17 cellular contexts compared by ENCODE assay signal in the genomic region with DNA sequence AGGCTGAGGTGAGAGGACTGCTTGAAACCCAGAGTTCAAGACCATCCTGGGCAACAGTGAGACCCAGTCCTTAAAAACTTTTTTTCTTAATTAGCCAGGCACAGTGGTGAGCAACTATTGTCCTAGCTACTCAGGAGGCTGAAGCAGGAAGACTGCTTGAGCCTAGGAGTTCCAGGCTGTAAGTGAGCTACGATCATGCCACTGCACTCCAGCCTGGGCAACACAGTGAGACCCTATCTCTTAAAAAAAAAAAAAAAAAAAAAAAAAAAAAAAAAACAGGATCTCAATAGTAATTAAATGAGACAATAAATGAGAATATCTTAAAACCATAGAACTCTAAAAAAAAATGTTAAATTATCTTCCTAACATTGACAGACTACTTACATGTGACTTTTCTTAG. TPM values are rescaled to one million over a fixed set of nuclear protein-coding genes. Genes with fewer than 3 reads are reported as not detected.
DNase-seq lines count a peak whose midpoint lies in the region; ATAC-seq and TF ChIP-seq lines count a peak whose summit lies in the region.
"Had no signal": no experiment of that assay in that cellular context is flagged by ENCODE, and none has a peak within 500 bp of the region (broad histone marks: within the 10 kb centered on the region; RNA-seq: fewer than 3 reads in every experiment).

No MANE protein-coding gene starts in this region.

- H3K23ac ChIP-seq in IMR-90 (ENCODE audit: low read depth, low read length), result no peak overlapping the region

- H3K4me1 Mint-ChIP-seq in MCF 10A (ENCODE audit: insufficient read depth, unreplicated experiment) (peaks cover 25% of the 10 kb centered on the region), osteocyte (ENCODE audit: unreplicated experiment) (peaks cover 44% of the 10 kb centered on the region)
- peaks cover 15 to 32% of the 10 kb centered on the region in 2 donors for H3K4me1 Mint-ChIP-seq in effector memory CD8-positive, alpha-beta T cell (ENCODE audit: low read depth in 2 of 2)

- H3K36me3 Mint-ChIP-seq in MCF 10A (ENCODE audit: insufficient read depth, unreplicated experiment) (peaks cover 7% of the 10 kb centered on the region), osteocyte (ENCODE audit: unreplicated experiment) (peaks cover 5% of the 10 kb centered on the region)
- peaks cover 34% of the 10 kb centered on the region for H3K36me3 Mint-ChIP-seq in effector memory CD8-positive, alpha-beta T cell (ENCODE audit: insufficient read depth)

- no peak overlapping the region for H2BK20ac ChIP-seq in IMR-90 (ENCODE audit: low read depth, low read length)

- H3K9me3 ChIP-seq in mammary epithelial cell (replicated peaks; ENCODE audit: insufficient read depth, low read length) (no peaks in the 10 kb centered on the region), IMR-90 (ENCODE audit: control insufficient read depth, insufficient read depth, low read length) (no peaks in the 10 kb centered on the region)
- H3K9me3 ChIP-seq: BLaER1, Caco-2 had no signal

- no peak overlapping the region for H3K14ac ChIP-seq in IMR-90 (replicated peaks; ENCODE audit: low read depth, low read length)

- H3K27me3 Mint-ChIP-seq in MCF 10A (ENCODE audit: insufficient read depth, unreplicated experiment) (no peaks in the 10 kb centered on the region), osteocyte (ENCODE audit: unreplicated experiment) (no peaks in the 10 kb centered on the region)
- H3K27me3 Mint-ChIP-seq in effector memory CD8-positive, alpha-beta T cell, result no peaks in the 10 kb centered on the region
- H3K27me3 Mint-ChIP-seq: CD8-positive, alpha-beta memory T cell had no signal

- POLR2A ChIA-PET in MCF 10A (lab: Yijun Ruan, JAX), result interaction anchor here (1.1 to 1.3 kb wide), 2 partner anchors 13 to 141 kb away, joined by 3 to 9 read pairs; partner anchors contain the start of gene CEP95
- POLR2A ChIA-PET in IMR-90 (lab: Charles Lee; ENCODE audit: unreplicated experiment), result no interaction called here

- in situ Hi-C loops in mammary epithelial cell (cut with MboI; ENCODE audit: low sequenced_read_pairs in 2 of 2) (no loop called here), IMR-90 (cut with MboI; ENCODE audit: low sequenced_read_pairs) (loop anchor here (25.0 kb wide), 1 partner anchor 336 kb away; no protein-coding TSS in a partner anchor)

- ATAC-seq in IMR-90 (ENCODE audit: low read depth) (no peak), HG03095 (IDR thresholded peaks at IDR 0.05; ENCODE audit: unreplicated experiment) (no peak)
- no peak for ATAC-seq in effector memory CD8-positive, alpha-beta T cell (replicated peaks)
- ATAC-seq: GM23338 had no signal

- H3K79me2 ChIP-seq in mammary epithelial cell (ENCODE audit: insufficient read depth, low read length), result peaks cover 99% of the 10 kb centered on the region

- no peak overlapping the region for H2BK15ac ChIP-seq in IMR-90 (ENCODE audit: low read depth, low read length)

- H3K9me3 Mint-ChIP-seq in MCF 10A (ENCODE audit: unreplicated experiment), result no peaks in the 10 kb centered on the region
- H3K9me3 Mint-ChIP-seq in effector memory CD8-positive, alpha-beta T cell, result no peaks in the 10 kb centered on the region
- no peaks in the 10 kb centered on the region for H3K9me3 Mint-ChIP-seq in osteocyte (ENCODE audit: unreplicated experiment)
- H3K9me3 Mint-ChIP-seq: CD8-positive, alpha-beta memory T cell; GM23338 had no signal

- no peak for TF ChIP-seq CTCF in MCF 10A (IDR thresholded peaks at IDR 0.05; ENCODE audit: unreplicated experiment)
- TF ChIP-seq CTCF in mammary epithelial cell (conservative IDR thresholded peaks at IDR 0.05 in 1 of 2, IDR thresholded peaks at IDR 0.05 in 1 of 2; ENCODE audit: extremely low read depth in 1 of 2, insufficient read depth in 1 of 2, low read depth in 1 of 2, low read length in 2 of 2), result no peak
- TF ChIP-seq CTCF in IMR-90 (conservative IDR thresholded peaks at IDR 0.05; ENCODE audit: low read depth, low read length), result no peak
- TF ChIP-seq CTCF in osteocyte (IDR thresholded peaks at IDR 0.05), result no peak

- no peak overlapping the region for H3K9ac ChIP-seq in mammary epithelial cell (ENCODE audit: insufficient read depth, low read length)
- H3K9ac ChIP-seq in IMR-90 (ENCODE audit: low read depth, low read length), result no peak overlapping the region; the same call in 1 of the 2 replicates
- H3K9ac ChIP-seq: BLaER1 had no signal

- no peak overlapping the region for H3K18ac ChIP-seq in IMR-90 (ENCODE audit: low read depth, low read length)

- DNase-seq in MCF 10A (ENCODE audit: unreplicated experiment) (no peak), mammary epithelial cell (no peak), IMR-90 (no peak), osteocyte (ENCODE audit: extremely low spot score, unreplicated experiment) (no peak), hypothalamus (lab: John Stamatoyannopoulos, UW) (no peak), GF-D8 (lab: John Stamatoyannopoulos, UW) (no peak)
- DNase-seq in effector memory CD8-positive, alpha-beta T cell, result no peak
- DNase-seq: AML-193; Caco-2; CD8-positive, alpha-beta memory T cell; DND-41; GDM1; H7 had no signal

- H4K5ac ChIP-seq in IMR-90 (ENCODE audit: low read depth, low read length), result no peak overlapping the region

- H3K4ac ChIP-seq in IMR-90 (ENCODE audit: low read depth, low read length), result no peak overlapping the region

- H3K4me3 Mint-ChIP-seq in MCF 10A (ENCODE audit: unreplicated experiment), result no peak overlapping the region
- H3K4me3 Mint-ChIP-seq in effector memory CD8-positive, alpha-beta T cell, result no peak overlapping the region
- no peak overlapping the region for H3K4me3 Mint-ChIP-seq in osteocyte (ENCODE audit: unreplicated experiment)
- H3K4me3 Mint-ChIP-seq: CD8-positive, alpha-beta memory T cell; GM23338 had no signal

- no peak for TF ChIP-seq RAD21 in IMR-90 (IDR thresholded peaks at IDR 0.05; ENCODE audit: low read length)

- H3K4me1 ChIP-seq in mammary epithelial cell (ENCODE audit: insufficient read depth, low read length) (peaks cover 19% of the 10 kb centered on the region), IMR-90 (ENCODE audit: control insufficient read depth, insufficient read depth, low read length) (peaks cover 3% of the 10 kb centered on the region)
- H3K4me1 ChIP-seq: BLaER1, Caco-2 had no signal

- intact Hi-C loops in MCF 10A (cut with micrococcal nuclease), result loop anchor here (2.0 kb wide), 1 partner anchor 141 kb away; the partner anchor contains the start of genes CEP95 and DDX5
- intact Hi-C loops in mammary epithelial cell (cut with micrococcal nuclease), result loop anchor here (2.0 to 5.0 kb wide), 5 partner anchors 41 to 227 kb away; partner anchors contain the start of genes CEP95 and DDX5
- intact Hi-C loops in IMR-90 (cut with micrococcal nuclease), result loop anchor here (2.0 to 5.0 kb wide), 3 partner anchors 81 to 227 kb away; no protein-coding TSS in a partner anchor

- no peak overlapping the region for H2BK120ac ChIP-seq in IMR-90 (ENCODE audit: low read depth, low read length)

- H3K4me2 ChIP-seq in mammary epithelial cell (ENCODE audit: insufficient read depth, low read depth, low read length) (no peak overlapping the region), IMR-90 (ENCODE audit: low read depth, low read length) (no peak overlapping the region)
- H3K4me2 ChIP-seq: BLaER1, GM23338 had no signal

- H4K20me1 ChIP-seq in mammary epithelial cell (ENCODE audit: insufficient read depth, low read length) (peaks cover 4% of the 10 kb centered on the region), IMR-90 (ENCODE audit: insufficient read depth, low read length) (peaks cover 98% of the 10 kb centered on the region)

- no peak overlapping the region for H3K27ac ChIP-seq in mammary epithelial cell (ENCODE audit: insufficient read depth, low read depth, low read length)
- H3K27ac ChIP-seq in IMR-90 (ENCODE audit: insufficient read depth, low read length), result peak overlapping the region; percentile 17; the same call in 1 of the 2 replicates
- H3K27ac ChIP-seq: 22Rv1, BLaER1 had no signal

- no peak overlapping the region; the same call in 1 of the 2 replicates for H2AK5ac ChIP-seq in IMR-90 (ENCODE audit: low read depth, low read length)

- dilution Hi-C loops in mammary epithelial cell (cut with HindIII; ENCODE audit: low sequenced_read_pairs) (no loop called here), IMR-90 (cut with HindIII; ENCODE audit: low sequenced_read_pairs, unreplicated experiment) (no loop called here)

- peaks cover 19% of the 10 kb centered on the region for H3K9me1 ChIP-seq in IMR-90 (ENCODE audit: insufficient read depth, low read length)

- no peak overlapping the region for H4K91ac ChIP-seq in IMR-90 (ENCODE audit: insufficient read depth, low read depth, low read length)

- H4K8ac ChIP-seq in IMR-90 (ENCODE audit: low read depth in 2 of 2, low read length in 2 of 2), result 0 out of 4 replicates have a peak overlapping the region, but pooled peaks of 1 of the 2 experiments have one; percentile 4

- no peak overlapping the region for H3K56ac ChIP-seq in IMR-90 (ENCODE audit: extremely low read depth, insufficient read depth, low read length)

- peaks cover 23% of the 10 kb centered on the region for H3K36me3 ChIP-seq in mammary epithelial cell (ENCODE audit: insufficient read depth, low read length)
- H3K36me3 ChIP-seq in IMR-90 (ENCODE audit: control insufficient read depth, insufficient read depth, low read length), result peaks cover 34% of the 10 kb centered on the region

- no peak for TF ChIP-seq POLR2A in IMR-90 (IDR thresholded peaks at IDR 0.05; ENCODE audit: low read depth, low read length)

- H2AK9ac ChIP-seq in IMR-90 (replicated peaks; ENCODE audit: low read depth, low read length, poor library complexity), result no peak overlapping the region

- peaks cover 0 to 25% of the 10 kb centered on the region in 2 experiments; a peak in 2 of 4 replicates for H3K79me1 ChIP-seq in IMR-90 (ENCODE audit: low read depth in 1 of 2, low read length in 2 of 2)

- 100% methylated on average over 1 of the region's 1 CpG for WGBS in mammary epithelial cell (ENCODE audit: low coverage, missing lambda C conversion rate)
- WGBS in IMR-90 (ENCODE audit: extremely low coverage in 2 of 2, insufficient read length in 1 of 2), 2 experiments, result no CpG with 5 or more reads among the region's 1 CpG

- H2AFZ ChIP-seq in mammary epithelial cell (ENCODE audit: low read depth, low read length) (no peak overlapping the region), IMR-90 (replicated peaks; ENCODE audit: low read length, poor library complexity) (no peak overlapping the region)
- H2AFZ ChIP-seq: GM23338 had no signal

- H3K4me3 ChIP-seq in mammary epithelial cell (replicated peaks in 1 of 3; ENCODE audit: insufficient read depth in 1 of 3, low read depth in 2 of 3, low read length in 3 of 3), result no peak overlapping the region
- no peak overlapping the region for H3K4me3 ChIP-seq in IMR-90 (ENCODE audit: insufficient read depth, low read depth, low read length)
- H3K4me3 ChIP-seq: BLaER1, GM23338 had no signal

- no TSS peak for BruUV-seq in MCF 10A (replicated peaks; lab: Mats Ljungman, UMichigan)
- no TSS peak for BruUV-seq in mammary epithelial cell (replicated peaks; lab: Mats Ljungman, UMichigan)
- BruUV-seq in IMR-90 (replicated peaks; lab: Mats Ljungman, UMichigan), result no TSS peak

- H2BK5ac ChIP-seq in IMR-90 (ENCODE audit: low read depth, low read length, poor library complexity, severe bottlenecking), result no peak overlapping the region

- H3K27me3 ChIP-seq in mammary epithelial cell (ENCODE audit: insufficient read depth, low read length) (no peaks in the 10 kb centered on the region), IMR-90 (ENCODE audit: control insufficient read depth, insufficient read depth, low read length) (no peaks in the 10 kb centered on the region)
- H3K27me3 ChIP-seq: BLaER1 had no signal

- CTCF ChIA-PET in MCF 10A (lab: Yijun Ruan, JAX), result interaction anchor here (0.8 to 2.4 kb wide), 3 partner anchors 10 to 226 kb away, joined by 3 to 7 read pairs (median 7); no protein-coding TSS in a partner anchor
- CTCF ChIA-PET in mammary epithelial cell (lab: Charles Lee; ENCODE audit: low non-redundant PET), result no interaction called here
- CTCF ChIA-PET in IMR-90 (lab: Yijun Ruan, JAX), result interaction anchor here (0.6 kb wide), 1 partner anchor 10 kb away, joined by 3 read pairs; no protein-coding TSS in a partner anchor

- H3K27ac Mint-ChIP-seq in MCF 10A (ENCODE audit: low read depth, unreplicated experiment) (peak overlapping the region; percentile 53), osteocyte (ENCODE audit: unreplicated experiment) (peak overlapping the region; percentile 74)
- peak overlapping the region; percentile 26 to 38 for H3K27ac Mint-ChIP-seq in effector memory CD8-positive, alpha-beta T cell
- H3K27ac Mint-ChIP-seq: GM23338 had no signal

RNA-seq across cellular contexts. Expression of gene SMURF2, which starts 14.3 kb away (rescaled TPM):
- total RNA-seq in MCF 10A (2022) (49.2 and 55.8 TPM in 2 replicates), mammary epithelial cell (10 to 100 TPM; 68.7 to 93.7 TPM), IMR-90 (2012; rRNA removed) (736 and 774 TPM in 2 replicates), osteocyte (41.7 and 42.3 TPM in 2 replicates)
- polyA plus RNA-seq in mammary epithelial cell (33.2 TPM), IMR-90 (2012; rRNA removed) (119 and 131 TPM in 2 replicates)
- polyA minus RNA-seq in mammary epithelial cell, result 86.5 TPM
- 23.6 and 30.3 TPM in 2 replicates for polyA plus RNA-seq in IMR-90 (2012; cell fraction: cytosol; rRNA removed)
- polyA plus RNA-seq in IMR-90 (2012; cell fraction: nucleus; rRNA removed; ENCODE audit: low replicate concordance), result 34.4 and 346 TPM in 2 replicates
